Comparison of ENCODE assay signal across 1 cellular context in genomic region chr11:7764301-7764700, GRCh38. TPM values are rescaled to one million over a fixed set of nuclear protein-coding genes. Genes with fewer than 3 reads are reported as not detected.
"Had no signal": no experiment of that assay in that cellular context is flagged by ENCODE, and none has a peak within 500 bp of the region (broad histone marks: within the 10 kb centered on the region; RNA-seq: fewer than 3 reads in every experiment).

No MANE protein-coding gene starts in this region.

RNA-seq across cellular contexts. Expression of gene OR5P2, which starts 32.4 kb away (rescaled TPM):
- total RNA-seq: GM12878 had no signal

RNA-seq across cellular contexts. Expression of gene OVCH2, which starts 58.0 kb away (rescaled TPM):
- total RNA-seq: GM12878 had no signal
